Comparison of ENCODE assay signal across 15 cellular contexts in genomic region chr15:71116942-71117341, GRCh38. TPM values are rescaled to one million over a fixed set of nuclear protein-coding genes. Genes with fewer than 3 reads are reported as not detected.
DNase-seq lines count a peak whose midpoint lies in the region; ATAC-seq and TF ChIP-seq lines count a peak whose summit lies in the region.
"Had no signal": no experiment of that assay in that cellular context is flagged by ENCODE, and none has a peak within 500 bp of the region (broad histone marks: within the 10 kb centered on the region; RNA-seq: fewer than 3 reads in every experiment).

No MANE protein-coding gene starts in this region.

- TF ChIP-seq CTCF in BJ (IDR thresholded peaks at IDR 0.05; ENCODE audit: insufficient read depth, low read depth, low read length) (no peak), fibroblast of the aortic adventitia (IDR thresholded peaks at IDR 0.05; ENCODE audit: insufficient read depth, low read length) (no peak), natural killer cell (IDR thresholded peaks at IDR 0.05) (no peak)

- peaks cover 35 to 49% of the 10 kb centered on the region in 2 donors for H3K27me3 Mint-ChIP-seq in natural killer cell (ENCODE audit: low read depth in 2 of 2)

- H3K27me3 ChIP-seq in BJ (ENCODE audit: control insufficient read depth, insufficient read depth, low read length): no peaks in the 10 kb centered on the region
- H3K27me3 ChIP-seq: upper lobe of left lung had no signal

- DNase-seq in BJ (ENCODE audit: low read depth) (no peak), RPMI7951 (ENCODE audit: low read depth) (peak; percentile 41), fibroblast of the aortic adventitia (ENCODE audit: low read depth) (peak; percentile 37), natural killer cell (no peak), H4 (ENCODE audit: low spot score) (no peak), DMS153 treated with DMSO at 0.1 percent for 48 hours (lab: John Stamatoyannopoulos, UW; ENCODE audit: unreplicated experiment) (no peak), NCI-H1694 treated with DMSO at 0.1 percent for 48 hours (lab: John Stamatoyannopoulos, UW) (no peak)
- DNase-seq: activated CD4-positive, alpha-beta memory T cell treated with anti-CD3 and anti-CD28 coated beads, Interleukin-2, amount 10 ng/mL, durations not matched to agents 7 days and 5 days; activated naive CD4-positive, alpha-beta T cell treated with anti-CD3 and anti-CD28 coated beads, Interleukin-2, amount 50 U/mL, for 16 hours; cortex of kidney; mesendoderm; upper lobe of left lung had no signal

- no peaks in the 10 kb centered on the region for H3K36me3 Mint-ChIP-seq in natural killer cell
- H3K36me3 Mint-ChIP-seq: IgD-negative memory B cell had no signal

- ATAC-seq in natural killer cell: no peak
- ATAC-seq in HG03342 (IDR thresholded peaks at IDR 0.05; ENCODE audit: unreplicated experiment): no peak

- peaks cover 1% of the 10 kb centered on the region for H3K36me3 ChIP-seq in BJ (ENCODE audit: control insufficient read depth, insufficient read depth, low read length)
- H3K36me3 ChIP-seq: upper lobe of left lung had no signal

- CTCF ChIA-PET in BJ (lab: Yijun Ruan, JAX): interaction anchor here (0.9 to 6.4 kb wide), 3 partner anchors 14 to 324 kb away, joined by 3 to 49 read pairs (median 4); no protein-coding TSS in a partner anchor

- peak overlapping the region; percentile 80 for H3K4me3 Mint-ChIP-seq in natural killer cell

- no peak overlapping the region for H3K27ac Mint-ChIP-seq in natural killer cell
- H3K27ac Mint-ChIP-seq: activated CD4-positive, alpha-beta memory T cell treated with anti-CD3 and anti-CD28 coated beads, Interleukin-2, amount 10 ng/mL, durations not matched to agents 7 days and 5 days; IgD-negative memory B cell had no signal

- POLR2A ChIA-PET in BJ (lab: Charles Lee): no interaction called here

- no peaks in the 10 kb centered on the region for H3K9me3 Mint-ChIP-seq in natural killer cell
- H3K9me3 Mint-ChIP-seq: activated CD4-positive, alpha-beta memory T cell treated with anti-CD3 and anti-CD28 coated beads, Interleukin-2, amount 10 ng/mL, durations not matched to agents 7 days and 5 days had no signal

- intact Hi-C loops in natural killer cell (cut with micrococcal nuclease): no loop called here

- H3K4me1 Mint-ChIP-seq in natural killer cell: peaks cover 5 to 7% of the 10 kb centered on the region in 2 donors

- peak overlapping the region; percentile 75 for H3K4me3 ChIP-seq in BJ (ENCODE audit: low read depth, low read length)
- H3K4me3 ChIP-seq in fibroblast of the aortic adventitia (ENCODE audit: low read depth, low read length): peak overlapping the region; percentile 78

RNA-seq across cellular contexts. Expression of gene THSD4, which starts 1.7 kb away (rescaled TPM):
- 13.4 and 18.8 TPM in 2 replicates for polyA plus RNA-seq in BJ (2011; rRNA removed)
- 30.3 and 32.6 TPM in 2 replicates for polyA minus RNA-seq in BJ (2011; rRNA and poly(A)+ RNA removed)
- 25.2 and 26.3 TPM in 2 replicates for total RNA-seq in RPMI7951 (2014; rRNA removed; shearing (Covaris generic))
- total RNA-seq in fibroblast of the aortic adventitia (ENCODE audit: low replicate concordance): 28.1 and 50.9 TPM in 2 replicates
- total RNA-seq in natural killer cell: not detected
- total RNA-seq in H4 (2014; rRNA removed; shearing (Covaris generic)): 0.58 and 1.2 TPM in 2 replicates
- total RNA-seq: T-helper 1 cell treated with Interleukin-12 subunit alpha and Interleukin-12 subunit beta and Interleukin-4 antibody, amounts not matched to agents 30 ng/mL and 1 ng/mL, for 36 hours had no signal
- polyA plus RNA-seq: IgD-negative memory B cell had no signal

Comparison
In these comparisons a context has a peak if more than half of its experiments do, and no peak if none do; other contexts are left out.
1. DNase-seq: peak in RPMI7951 (single experiment) and fibroblast of the aortic adventitia (single experiment); none in BJ (single experiment), natural killer cell (single experiment), H4 (single experiment), DMS153 treated with DMSO at 0.1 percent for 48 hours (single experiment) and NCI-H1694 treated with DMSO at 0.1 percent for 48 hours (single experiment).
2. RNA of gene THSD4, which starts 1.7 kb away (total RNA-seq): 28.1 to 50.9 TPM in fibroblast of the aortic adventitia and 25.2 to 26.3 TPM in RPMI7951; 0.58 to 1.2 TPM in H4 and not detected in natural killer cell; every median in the first group is over 10 times any median in the second.